ENCODE assay signal across 12 cellular contexts in genomic region chr4:13542577-13543042, GRCh38. TPM values are rescaled to one million over a fixed set of nuclear protein-coding genes. Genes with fewer than 3 reads are reported as not detected.
DNase-seq lines count a peak whose midpoint lies in the region; ATAC-seq and TF ChIP-seq lines count a peak whose summit lies in the region.
"Had no signal": no experiment of that assay in that cellular context is flagged by ENCODE, and none has a peak within 500 bp of the region (broad histone marks: within the 10 kb centered on the region; RNA-seq: fewer than 3 reads in every experiment).

No MANE protein-coding gene starts in this region.

- H3K4me3 ChIP-seq in heart right ventricle (peak overlapping the region in 6 of 10 donors; percentile 8 to 24 (median 18)), thoracic aorta (peak overlapping the region; percentile 50), esophagus squamous epithelium (peak overlapping the region in 2 of 4 donors; percentile 26 to 52)

- H3K36me3 ChIP-seq in heart right ventricle (no peaks in the 10 kb centered on the region), thoracic aorta (no peaks in the 10 kb centered on the region), esophagus squamous epithelium (no peaks in the 10 kb centered on the region)
- H3K36me3 ChIP-seq: tibial artery had no signal

- H3K9me3 ChIP-seq in heart right ventricle, result no peaks in the 10 kb centered on the region
- no peaks in the 10 kb centered on the region for H3K9me3 ChIP-seq in thoracic aorta
- H3K9me3 ChIP-seq in esophagus squamous epithelium, result peaks cover 0 to 5% (median 0%) of the 10 kb centered on the region in 3 donors

- H3K4me3 Mint-ChIP-seq in activated naive CD8-positive, alpha-beta T cell treated with anti-CD3 and anti-CD28 coated beads for 36 hours, result peak overlapping the region; percentile 10

- H3K27ac ChIP-seq in heart right ventricle (no peak overlapping the region), thoracic aorta (no peak overlapping the region), esophagus squamous epithelium (no peak overlapping the region)
- H3K27ac ChIP-seq: tibial artery had no signal

- ATAC-seq in heart right ventricle (no peak), thoracic aorta (ENCODE audit: insufficient number of reproducible peaks, low FRiP score, low read depth) (no peak), GM19452 (IDR thresholded peaks at IDR 0.05; ENCODE audit: unreplicated experiment) (no peak)

- peaks cover 14% of the 10 kb centered on the region for H3K36me3 Mint-ChIP-seq in activated naive CD8-positive, alpha-beta T cell treated with anti-CD3 and anti-CD28 coated beads for 36 hours

- peaks cover 7% of the 10 kb centered on the region for H3K9me3 Mint-ChIP-seq in activated naive CD8-positive, alpha-beta T cell treated with anti-CD3 and anti-CD28 coated beads for 36 hours

- no peak for TF ChIP-seq CTCF in heart right ventricle (IDR thresholded peaks at IDR 0.05)
- no peak for TF ChIP-seq CTCF in thoracic aorta (IDR thresholded peaks at IDR 0.05)
- TF ChIP-seq CTCF in esophagus squamous epithelium (IDR thresholded peaks at IDR 0.05), result no peak

- H3K4me1 Mint-ChIP-seq in activated naive CD8-positive, alpha-beta T cell treated with anti-CD3 and anti-CD28 coated beads for 36 hours, result peaks cover 44% of the 10 kb centered on the region

- H3K27ac Mint-ChIP-seq in activated naive CD8-positive, alpha-beta T cell treated with anti-CD3 and anti-CD28 coated beads for 36 hours, result no peak overlapping the region

- peaks cover 5 to 70% (median 44%) of the 10 kb centered on the region in 9 donors for H3K4me1 ChIP-seq in heart right ventricle
- H3K4me1 ChIP-seq in thoracic aorta (ENCODE audit: control insufficient read depth in 1 of 2, low read depth in 2 of 2), result peaks cover 34 to 45% of the 10 kb centered on the region in 2 donors
- H3K4me1 ChIP-seq in esophagus squamous epithelium, result peaks cover 38 to 80% (median 44%) of the 10 kb centered on the region in 3 donors

- H3K27me3 ChIP-seq in heart right ventricle (peaks cover 88 to 100% (median 100%) of the 10 kb centered on the region in 7 donors), thoracic aorta (replicated peaks; ENCODE audit: insufficient read depth) (peaks cover 56% of the 10 kb centered on the region), esophagus squamous epithelium (peaks cover 48 to 100% (median 86%) of the 10 kb centered on the region in 4 donors)

- 34 to 35% methylated on average over 27 of the region's 27 CpGs for WGBS in heart right ventricle, 2 donors
- 67 to 69% methylated on average over 8 to 18 of the region's 27 CpGs for WGBS in esophagus squamous epithelium, 2 donors

- intact Hi-C loops in heart right ventricle (cut with DNase I), result loop anchor here in 2 of 10 donors (10.0 kb wide), 1 partner anchor 808 kb away; no protein-coding TSS in a partner anchor
- intact Hi-C loops in cardiac septum (cut with DNase I), result no loop called here
- intact Hi-C loops in esophagus squamous epithelium (cut with DNase I), result no loop called here

- no peak for TF ChIP-seq POLR2A in esophagus squamous epithelium (IDR thresholded peaks at IDR 0.05)

- H3K27me3 Mint-ChIP-seq in activated naive CD8-positive, alpha-beta T cell treated with anti-CD3 and anti-CD28 coated beads for 36 hours, result peaks cover 91% of the 10 kb centered on the region

- DNase-seq in heart right ventricle (no peak), cardiac septum (ENCODE audit: low spot score) (no peak), mesenteric fat pad (ENCODE audit: low spot score) (peak; percentile 82), thoracic aorta (ENCODE audit: low spot score) (no peak), hypothalamus (lab: John Stamatoyannopoulos, UW) (no peak), esophagus squamous epithelium (lab: John Stamatoyannopoulos, UW) (no peak)
- no peak for DNase-seq in activated naive CD8-positive, alpha-beta T cell treated with anti-CD3 and anti-CD28 coated beads for 36 hours
- DNase-seq: activated effector memory CD4-positive, alpha-beta T cell treated with Interleukin-2 at 50 U/mL for 16 hours; NCI-H2081 treated with DMSO at 0.1 percent for 48 hours; OCI-M1; tibial artery had no signal

RNA-seq across cellular contexts. Expression of gene NKX3-2, which starts 1.7 kb away (rescaled TPM):
- total RNA-seq in heart right ventricle (not detected), cardiac septum (0.30 TPM), mesenteric fat pad (1.3 TPM), thoracic aorta (under 1 TPM in 1 of 2 donors, not detected in 1; 0.28 TPM), esophagus squamous epithelium (under 1 TPM in 2 of 4 donors, not detected in 2; 0.19 to 0.62 TPM)
- polyA plus RNA-seq in heart right ventricle, result not detected
- total RNA-seq in activated naive CD8-positive, alpha-beta T cell treated with anti-CD3 and anti-CD28 coated beads for 36 hours, result not detected

RNA-seq across cellular contexts. Expression of gene RAB28, which starts 58.5 kb away (rescaled TPM):
- total RNA-seq in heart right ventricle (10 to 100 TPM; 13.5 to 27.5 (median 21.6) TPM), cardiac septum (25.9 TPM), mesenteric fat pad (13.8 TPM), thoracic aorta (10 to 100 TPM; 17.3 to 24.8 TPM), esophagus squamous epithelium (10 to 100 TPM in 3 of 4 donors, 1 to 10 TPM in 1; 5.8 to 19.5 (median 14.2) TPM)
- 10 to 100 TPM; 12.7 to 18.9 TPM for polyA plus RNA-seq in heart right ventricle
- 10 to 100 TPM; 13.6 to 15.8 TPM for total RNA-seq in activated naive CD8-positive, alpha-beta T cell treated with anti-CD3 and anti-CD28 coated beads for 36 hours
